8 cellular contexts compared by ENCODE assay signal in genomic region chr15:75107905-75108838, GRCh38.
DNase-seq lines count a peak whose midpoint lies in the region; ATAC-seq and TF ChIP-seq lines count a peak whose summit lies in the region.

No MANE protein-coding gene starts in this region.

- DNase-seq in Caki2 (ENCODE audit: low read depth) (peak; percentile 80), KG1 (lab: John Stamatoyannopoulos, UW) (peak; percentile 92), epidermal melanocyte (ENCODE audit: insufficient read length, low spot score) (peak; percentile 54), inferior parietal cortex (ENCODE audit: extremely low spot score) (no peak)
- peak; percentile 13 to 51 for DNase-seq in activated CD4-positive, alpha-beta T cell treated with anti-CD3 and anti-CD28 coated beads, Interleukin-2, amount 50 U/mL, for 24 hours (ENCODE audit: low read depth in 1 of 2, low spot score in 1 of 2)
- DNase-seq in stimulated activated CD4-positive, alpha-beta T cell treated with anti-CD3 and anti-CD28 coated beads, Interleukin-15, amount 100 ng/mL, for 24 hours, result peak; percentile 81

- no peak for TF ChIP-seq POLR2A in GM18505 (IDR thresholded peaks at IDR 0.05; ENCODE audit: borderline replicate concordance, extremely low read depth, insufficient read depth, insufficient read length)

- ATAC-seq in HG03095 (IDR thresholded peaks at IDR 0.05; ENCODE audit: unreplicated experiment) (no peak), GM18505 (IDR thresholded peaks at IDR 0.05; ENCODE audit: unreplicated experiment) (no peak)

- in situ Hi-C loops in Caki2 (cut with HindIII; ENCODE audit: low pct_unique_long_range_greater_than_20kb, low sequenced_read_pairs), result no loop called here
